Comparison of ENCODE assay signal across 8 cellular contexts in the genomic region with DNA sequence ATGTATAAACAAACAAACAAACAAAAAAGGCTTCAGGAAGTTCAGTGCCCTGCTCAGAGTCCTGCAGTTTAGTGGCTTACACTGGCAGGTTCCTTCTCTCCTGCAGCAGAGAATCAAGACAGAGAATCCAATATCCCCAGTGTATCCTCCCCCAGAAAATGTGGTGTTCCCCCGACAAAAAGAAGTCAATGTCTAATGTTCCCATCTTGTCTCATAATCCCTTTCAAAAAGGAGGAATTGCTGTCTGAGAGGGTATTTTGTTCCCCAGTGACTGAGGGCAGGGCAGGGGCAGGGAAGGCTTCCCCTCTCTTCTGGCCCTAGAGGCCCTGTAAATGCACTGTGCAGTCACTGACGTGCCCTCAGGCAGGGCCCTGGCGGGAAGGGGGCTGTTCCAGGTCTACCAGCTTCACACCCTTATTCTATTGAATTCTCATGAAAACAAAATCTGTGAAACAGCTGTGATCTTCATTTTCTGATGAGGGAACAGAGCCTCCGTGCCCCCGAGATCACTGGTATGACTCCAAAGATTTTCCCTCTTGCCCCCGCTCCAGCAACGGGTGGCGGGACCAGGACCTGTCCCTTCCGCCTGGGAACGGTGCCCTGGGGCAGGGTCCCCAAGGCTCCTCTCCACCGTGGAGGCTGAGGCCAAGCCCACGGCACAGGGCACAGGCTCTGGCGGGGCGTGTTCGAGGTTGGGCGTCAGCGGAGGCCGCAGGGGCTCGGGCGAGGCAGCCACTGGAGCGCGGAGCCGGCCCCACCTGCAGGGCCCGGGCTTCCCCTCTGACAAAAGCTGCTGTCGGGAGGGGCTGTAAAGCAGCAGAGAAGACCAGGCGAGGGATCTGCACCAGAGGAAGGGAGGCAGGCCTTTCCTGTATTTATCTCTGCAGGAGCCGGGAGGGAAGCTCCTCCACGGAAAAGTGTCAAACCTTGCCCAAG. TPM values are rescaled to one million over a fixed set of nuclear protein-coding genes. Genes with fewer than 3 reads are reported as not detected.
DNase-seq lines count a peak whose midpoint lies in the region; ATAC-seq and TF ChIP-seq lines count a peak whose summit lies in the region.

No MANE protein-coding gene starts in this region.

- H3K4me3 ChIP-seq in HUES64 (ENCODE audit: low read length) (peak overlapping the region; percentile 44), mucosa of descending colon (no peak overlapping the region), A673 (ENCODE audit: low read depth, low read length, poor library complexity, severe bottlenecking) (no peak overlapping the region), coronary artery (no peak overlapping the region)

- CTCF ChIA-PET in activated CD4-positive, alpha-beta memory T cell treated with anti-CD3 and anti-CD28 coated beads, Interleukin-2, amount 10 ng/mL, durations not matched to agents 7 days and 5 days (lab: Charles Lee), result no interaction called here
- CTCF ChIA-PET in A673 (lab: Charles Lee), result no interaction called here

- no peak overlapping the region for H3K27ac Mint-ChIP-seq in activated CD4-positive, alpha-beta memory T cell treated with anti-CD3 and anti-CD28 coated beads, Interleukin-2, amount 10 ng/mL, durations not matched to agents 7 days and 5 days

- no peaks in the 10 kb centered on the region for H3K36me3 Mint-ChIP-seq in activated CD4-positive, alpha-beta memory T cell treated with anti-CD3 and anti-CD28 coated beads, Interleukin-2, amount 10 ng/mL, durations not matched to agents 7 days and 5 days (ENCODE audit: low read depth)

- H3K9me3 ChIP-seq in HUES64 (ENCODE audit: insufficient read depth, low read depth, low read length), result peaks cover 4% of the 10 kb centered on the region; the same call in 1 of the 2 replicates
- no peaks in the 10 kb centered on the region for H3K9me3 ChIP-seq in mucosa of descending colon
- H3K9me3 ChIP-seq in A673 (ENCODE audit: low read depth, low read length, poor library complexity, severe bottlenecking), result no peaks in the 10 kb centered on the region

- H3K4me1 Mint-ChIP-seq in activated CD4-positive, alpha-beta memory T cell treated with anti-CD3 and anti-CD28 coated beads, Interleukin-2, amount 10 ng/mL, durations not matched to agents 7 days and 5 days, result no peaks in the 10 kb centered on the region

- no peak overlapping the region for H3K27ac ChIP-seq in HUES64 (ENCODE audit: low read depth, low read length)
- no peak overlapping the region for H3K27ac ChIP-seq in A673 (ENCODE audit: low read depth, low read length, poor library complexity, severe bottlenecking)
- H3K27ac ChIP-seq in coronary artery, result no peak overlapping the region

- H3K27me3 ChIP-seq in HUES64 (ENCODE audit: insufficient read depth, low read length) (no peaks in the 10 kb centered on the region; the same call in 1 of the 2 replicates), A673 (replicated peaks; ENCODE audit: insufficient read depth, low read depth, low read length, poor library complexity) (peaks cover 4% of the 10 kb centered on the region)

- H3K4me1 ChIP-seq in HUES64 (ENCODE audit: insufficient read depth, low read length), result 0 out of 2 replicates have a peak, but pooled peaks cover 6% of the 10 kb centered on the region
- no peaks in the 10 kb centered on the region for H3K4me1 ChIP-seq in mucosa of descending colon (ENCODE audit: low read depth)
- no peaks in the 10 kb centered on the region for H3K4me1 ChIP-seq in A673 (ENCODE audit: insufficient read depth, low read length, poor library complexity, severe bottlenecking)

- POLR2A ChIA-PET in activated CD4-positive, alpha-beta memory T cell treated with anti-CD3 and anti-CD28 coated beads, Interleukin-2, amount 10 ng/mL, durations not matched to agents 7 days and 5 days (lab: Charles Lee), result no interaction called here
- POLR2A ChIA-PET in A673 (lab: Charles Lee; ENCODE audit: low non-redundant PET), result no interaction called here

- peaks cover 6% of the 10 kb centered on the region for H3K27me3 Mint-ChIP-seq in activated CD4-positive, alpha-beta memory T cell treated with anti-CD3 and anti-CD28 coated beads, Interleukin-2, amount 10 ng/mL, durations not matched to agents 7 days and 5 days

- intact Hi-C loops in mucosa of descending colon (cut with DNase I, micrococcal nuclease) (no loop called here), A673 (cut with micrococcal nuclease; ENCODE audit: unreplicated experiment) (no loop called here)

- peak overlapping the region; percentile 55 for H3K9ac ChIP-seq in HUES64 (ENCODE audit: low read depth, low read length)

- H3K36me3 ChIP-seq in HUES64 (ENCODE audit: insufficient read depth, low read length), result no peaks in the 10 kb centered on the region
- H3K36me3 ChIP-seq in mucosa of descending colon (ENCODE audit: low read depth), result no peaks in the 10 kb centered on the region
- H3K36me3 ChIP-seq in A673 (ENCODE audit: insufficient read depth, low read length, poor library complexity, severe bottlenecking), result no peaks in the 10 kb centered on the region

- no peaks in the 10 kb centered on the region for H3K9me3 Mint-ChIP-seq in activated CD4-positive, alpha-beta memory T cell treated with anti-CD3 and anti-CD28 coated beads, Interleukin-2, amount 10 ng/mL, durations not matched to agents 7 days and 5 days

- TF ChIP-seq CTCF in mucosa of descending colon (IDR thresholded peaks at IDR 0.05) (no peak), A673 (conservative IDR thresholded peaks at IDR 0.05; ENCODE audit: low read depth, low read length) (no peak), coronary artery (IDR thresholded peaks at IDR 0.05) (no peak)

- no TSS peak for BruUV-seq in A673 (replicated peaks; lab: Mats Ljungman, UMichigan)

- H3K4me3 Mint-ChIP-seq in activated CD4-positive, alpha-beta memory T cell treated with anti-CD3 and anti-CD28 coated beads, Interleukin-2, amount 10 ng/mL, durations not matched to agents 7 days and 5 days, result no peak overlapping the region

- WGBS in HUES64, result 23% methylated on average over 28 of the region's 28 CpGs

- peak in 2 of 3 donors; percentile 31 to 81 for DNase-seq in mucosa of descending colon
- DNase-seq in activated CD4-positive, alpha-beta memory T cell treated with anti-CD3 and anti-CD28 coated beads, Interleukin-2, amount 10 ng/mL, durations not matched to agents 7 days and 5 days, result no peak
- DNase-seq in A673 (ENCODE audit: low spot score), result no peak
- DNase-seq in coronary artery (ENCODE audit: low spot score), result no peak
- no peak for DNase-seq in H4 (ENCODE audit: low spot score)

- peak; percentile 36 for ATAC-seq in GM18520 (IDR thresholded peaks at IDR 0.05; ENCODE audit: unreplicated experiment)
- peak; percentile 56 for ATAC-seq in GM21786 (IDR thresholded peaks at IDR 0.05; ENCODE audit: unreplicated experiment)
- peak; percentile 85 for ATAC-seq in mucosa of descending colon

RNA-seq across cellular contexts. Expression of a gene that starts 13.4 kb away (rescaled TPM):
- polyA plus RNA-seq in HUES64 (2013, experiment 1 of 2), result not detected
- polyA plus RNA-seq in HUES64 (2013, experiment 2 of 2), result not detected
- total RNA-seq in mucosa of descending colon (1 to 10 TPM; 2.1 to 3.3 (median 2.2) TPM), A673 (2021) (not detected in 2 replicates)
- under 1 TPM in 1 of 2 experiments, not detected in 1; 0.08 TPM for total RNA-seq in activated CD4-positive, alpha-beta memory T cell treated with anti-CD3 and anti-CD28 coated beads, Interleukin-2, amount 10 ng/mL, durations not matched to agents 7 days and 5 days
- total RNA-seq in H4 (2014; rRNA removed; shearing (Covaris generic)), result not detected in 2 replicates

Comparison
In these comparisons a context has a peak if more than half of its experiments do, and no peak if none do; other contexts are left out.
1. DNase-seq: peak in mucosa of descending colon (2 of 3); none in activated CD4-positive, alpha-beta memory T cell treated with anti-CD3 and anti-CD28 coated beads, Interleukin-2, amount 10 ng/mL, durations not matched to agents 7 days and 5 days (single experiment), A673 (single experiment), coronary artery (single experiment) and H4 (single experiment).
2. Peak in every context shown above with its lines, with median percentiles within 50 percentile points of each other: ATAC-seq.